In the genomic region with DNA sequence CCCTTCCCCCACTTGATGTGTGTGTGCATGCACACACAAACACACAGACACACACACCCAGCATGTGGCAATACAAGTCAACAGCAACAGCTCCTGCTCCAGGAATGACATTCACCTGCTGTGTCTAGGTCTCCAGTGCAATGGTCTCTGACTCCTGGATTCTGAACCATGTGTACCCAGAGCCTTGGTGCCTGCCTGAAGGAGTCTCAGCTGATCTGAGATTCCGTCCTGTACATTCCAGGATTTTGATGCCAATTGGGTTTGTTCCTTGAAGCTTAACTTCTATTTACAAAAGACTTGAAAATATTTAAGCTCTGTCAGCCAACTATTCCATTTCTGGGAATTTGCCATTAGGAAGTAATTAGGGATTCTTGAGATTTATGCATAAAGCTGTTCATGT, we compare ENCODE assay signal across 18 cellular contexts.
DNase-seq lines count a peak whose midpoint lies in the region; ATAC-seq and TF ChIP-seq lines count a peak whose summit lies in the region.
"Had no signal": no experiment of that assay in that cellular context is flagged by ENCODE, and none has a peak within 500 bp of the region (broad histone marks: within the 10 kb centered on the region; RNA-seq: fewer than 3 reads in every experiment).

No MANE protein-coding gene starts in this region.

- intact Hi-C loops in upper lobe of right lung (cut with DNase I): no loop called here

- no peak overlapping the region for H3K27ac ChIP-seq in lung (ENCODE audit: low read depth in 1 of 2, low read length in 1 of 2)
- H3K27ac ChIP-seq in upper lobe of right lung: no peak overlapping the region

- H3K36me3 ChIP-seq in lung (ENCODE audit: control insufficient read depth in 2 of 2, insufficient read depth in 2 of 2, low read length in 2 of 2) (no peaks in the 10 kb centered on the region), upper lobe of right lung (no peaks in the 10 kb centered on the region)
- H3K36me3 ChIP-seq: BE2C had no signal

- peak; percentile 6 for DNase-seq in NCI-H69 (lab: John Stamatoyannopoulos, UW)
- DNase-seq in astrocyte of the hippocampus (ENCODE audit: low read depth, low spot score): peak; percentile 47
- no peak for DNase-seq in lung (ENCODE audit: low spot score)
- no peak for DNase-seq in upper lobe of right lung
- DNase-seq in activated CD4-positive, alpha-beta T cell treated with anti-CD3 and anti-CD28 coated beads for 4 hours: no peak
- DNase-seq in UCSD-AML1 (lab: John Stamatoyannopoulos, UW; ENCODE audit: unreplicated experiment): no peak
- DNase-seq: ACHN; BE2C; C1 segment of cervical spinal cord; CD4-positive, CD25-positive, alpha-beta regulatory T cell; CD8-positive, alpha-beta memory T cell; COR-L47; DMS 273 treated with DMSO at 0.1 percent for 48 hours; DMS79; GF-D8; H9; IMR-90 had no signal

- no peak overlapping the region for H3K4me3 ChIP-seq in lung
- no peak overlapping the region for H3K4me3 ChIP-seq in upper lobe of right lung

- H3K4me1 ChIP-seq in lung (ENCODE audit: control insufficient read depth in 2 of 2, insufficient read depth in 2 of 2, low read length in 2 of 2) (peaks cover 0 to 6% of the 10 kb centered on the region in 2 donors), upper lobe of right lung (peaks cover 11% of the 10 kb centered on the region)
- H3K4me1 ChIP-seq: BE2C had no signal

- peak; percentile 29 for ATAC-seq in lung (ENCODE audit: insufficient read depth, low FRiP score)
- ATAC-seq in upper lobe of right lung: peak; percentile 73
- no peak for ATAC-seq in GM19324 (IDR thresholded peaks at IDR 0.05; ENCODE audit: low FRiP score, unreplicated experiment)

- TF ChIP-seq CTCF in lung (IDR thresholded peaks at IDR 0.05; ENCODE audit: control extremely low read depth, extremely low read depth) (no peak), upper lobe of right lung (IDR thresholded peaks at IDR 0.05) (no peak)

- H3K27me3 ChIP-seq in lung (ENCODE audit: control insufficient read depth, insufficient read depth) (no peaks in the 10 kb centered on the region), upper lobe of right lung (no peaks in the 10 kb centered on the region)
- H3K27me3 ChIP-seq: BE2C had no signal

- WGBS in lung, 2 donors: 53 to 68% methylated on average over 1 of the region's 1 CpG

- H3K9me3 ChIP-seq in lung (ENCODE audit: control insufficient read depth in 2 of 2, insufficient read depth in 1 of 2, low read length in 1 of 2) (no peaks in the 10 kb centered on the region), upper lobe of right lung (no peaks in the 10 kb centered on the region)
- H3K9me3 ChIP-seq: BE2C had no signal

Comparison
In these comparisons a context has a peak if more than half of its experiments do, and no peak if none do; other contexts are left out.
1. DNase-seq: peak in NCI-H69 (single experiment) and astrocyte of the hippocampus (single experiment); none in lung (single experiment), upper lobe of right lung (single experiment), activated CD4-positive, alpha-beta T cell treated with anti-CD3 and anti-CD28 coated beads for 4 hours (0 of 2) and UCSD-AML1 (single experiment).